ENCODE assay signal across 1 cellular context in genomic region chr14:85519661-85520305, GRCh38.
TF ChIP-seq lines count a peak whose summit lies in the region.

No MANE protein-coding gene starts in this region.

TF ChIP-seq in HepG2, 621 proteins besides CTCF, POLR2A, EP300 and RAD21 (continued from another document):
- peak; percentile 91 for TF ChIP-seq PAXIP1 (CRISPR knock-in tag; conservative IDR thresholded peaks at IDR 0.05)
- TF ChIP-seq MIXL1 (CRISPR knock-in tag; IDR thresholded peaks at IDR 0.05): peak; percentile 99
- TF ChIP-seq MED1 (CRISPR knock-in tag; IDR thresholded peaks at IDR 0.05): peak; percentile 72
- TF ChIP-seq SATB2 (CRISPR knock-in tag; IDR thresholded peaks at IDR 0.05): 0 out of 2 replicates have a peak, but pooled peaks have one; percentile 40
- 0 out of 2 replicates have a peak, but pooled peaks have one; percentile 52 for TF ChIP-seq ZNF205 (CRISPR knock-in tag; IDR thresholded peaks at IDR 0.05)
- TF ChIP-seq REL (CRISPR knock-in tag; conservative IDR thresholded peaks at IDR 0.05): no peak
- 0 out of 2 replicates have a peak, but pooled peaks have one; percentile 40 for TF ChIP-seq SMARCE1 (IDR thresholded peaks at IDR 0.05; ENCODE audit: borderline replicate concordance)
- TF ChIP-seq HDAC2 (CRISPR knock-in tag; IDR thresholded peaks at IDR 0.05): peak; percentile 89
- TF ChIP-seq, protein P1, sequence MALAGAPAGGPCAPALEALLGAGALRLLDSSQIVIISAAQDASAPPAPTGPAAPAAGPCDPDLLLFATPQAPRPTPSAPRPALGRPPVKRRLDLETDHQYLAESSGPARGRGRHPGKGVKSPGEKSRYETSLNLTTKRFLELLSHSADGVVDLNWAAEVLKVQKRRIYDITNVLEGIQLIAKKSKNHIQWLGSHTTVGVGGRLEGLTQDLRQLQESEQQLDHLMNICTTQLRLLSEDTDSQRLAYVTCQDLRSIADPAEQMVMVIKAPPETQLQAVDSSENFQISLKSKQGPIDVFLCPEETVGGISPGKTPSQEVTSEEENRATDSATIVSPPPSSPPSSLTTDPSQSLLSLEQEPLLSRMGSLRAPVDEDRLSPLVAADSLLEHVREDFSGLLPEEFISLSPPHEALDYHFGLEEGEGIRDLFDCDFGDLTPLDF (CRISPR knock-in tag; IDR thresholded peaks at IDR 0.05): no peak
- TF ChIP-seq CC2D1A (CRISPR knock-in tag; IDR thresholded peaks at IDR 0.05): no peak
- TF ChIP-seq RELA (CRISPR knock-in tag; IDR thresholded peaks at IDR 0.05): no peak
- no peak for TF ChIP-seq NFATC3 (CRISPR knock-in tag; IDR thresholded peaks at IDR 0.05)
- peak; percentile 67; the same call in 1 of the 2 replicates for TF ChIP-seq SALL1 (CRISPR knock-in tag; IDR thresholded peaks at IDR 0.05)
- TF ChIP-seq ESRRA (CRISPR knock-in tag; IDR thresholded peaks at IDR 0.05; ENCODE audit: low read depth): 0 out of 2 replicates have a peak, but pooled peaks have one; percentile 44
- TF ChIP-seq ZNF670 (CRISPR knock-in tag; IDR thresholded peaks at IDR 0.05; ENCODE audit: borderline replicate concordance): 0 out of 2 replicates have a peak, but pooled peaks have one; percentile 41
- TF ChIP-seq, protein P2, sequence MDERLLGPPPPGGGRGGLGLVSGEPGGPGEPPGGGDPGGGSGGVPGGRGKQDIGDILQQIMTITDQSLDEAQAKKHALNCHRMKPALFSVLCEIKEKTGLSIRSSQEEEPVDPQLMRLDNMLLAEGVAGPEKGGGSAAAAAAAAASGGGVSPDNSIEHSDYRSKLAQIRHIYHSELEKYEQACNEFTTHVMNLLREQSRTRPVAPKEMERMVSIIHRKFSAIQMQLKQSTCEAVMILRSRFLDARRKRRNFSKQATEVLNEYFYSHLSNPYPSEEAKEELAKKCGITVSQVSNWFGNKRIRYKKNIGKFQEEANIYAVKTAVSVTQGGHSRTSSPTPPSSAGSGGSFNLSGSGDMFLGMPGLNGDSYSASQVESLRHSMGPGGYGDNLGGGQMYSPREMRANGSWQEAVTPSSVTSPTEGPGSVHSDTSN (CRISPR knock-in tag; IDR thresholded peaks at IDR 0.05): peak; percentile 70; the same call in 1 of the 2 replicates
- TF ChIP-seq NFIC (IDR thresholded peaks at IDR 0.05; ENCODE audit: low read length): peak; percentile 56; the same call in 1 of the 2 replicates
- peak; percentile 84 for TF ChIP-seq PPARG (CRISPR knock-in tag; conservative IDR thresholded peaks at IDR 0.05)
- TF ChIP-seq IKZF4 (CRISPR knock-in tag; IDR thresholded peaks at IDR 0.05; ENCODE audit: borderline replicate concordance, low read depth, not compliant biosample characterization): no peak
- TF ChIP-seq, protein P3, sequence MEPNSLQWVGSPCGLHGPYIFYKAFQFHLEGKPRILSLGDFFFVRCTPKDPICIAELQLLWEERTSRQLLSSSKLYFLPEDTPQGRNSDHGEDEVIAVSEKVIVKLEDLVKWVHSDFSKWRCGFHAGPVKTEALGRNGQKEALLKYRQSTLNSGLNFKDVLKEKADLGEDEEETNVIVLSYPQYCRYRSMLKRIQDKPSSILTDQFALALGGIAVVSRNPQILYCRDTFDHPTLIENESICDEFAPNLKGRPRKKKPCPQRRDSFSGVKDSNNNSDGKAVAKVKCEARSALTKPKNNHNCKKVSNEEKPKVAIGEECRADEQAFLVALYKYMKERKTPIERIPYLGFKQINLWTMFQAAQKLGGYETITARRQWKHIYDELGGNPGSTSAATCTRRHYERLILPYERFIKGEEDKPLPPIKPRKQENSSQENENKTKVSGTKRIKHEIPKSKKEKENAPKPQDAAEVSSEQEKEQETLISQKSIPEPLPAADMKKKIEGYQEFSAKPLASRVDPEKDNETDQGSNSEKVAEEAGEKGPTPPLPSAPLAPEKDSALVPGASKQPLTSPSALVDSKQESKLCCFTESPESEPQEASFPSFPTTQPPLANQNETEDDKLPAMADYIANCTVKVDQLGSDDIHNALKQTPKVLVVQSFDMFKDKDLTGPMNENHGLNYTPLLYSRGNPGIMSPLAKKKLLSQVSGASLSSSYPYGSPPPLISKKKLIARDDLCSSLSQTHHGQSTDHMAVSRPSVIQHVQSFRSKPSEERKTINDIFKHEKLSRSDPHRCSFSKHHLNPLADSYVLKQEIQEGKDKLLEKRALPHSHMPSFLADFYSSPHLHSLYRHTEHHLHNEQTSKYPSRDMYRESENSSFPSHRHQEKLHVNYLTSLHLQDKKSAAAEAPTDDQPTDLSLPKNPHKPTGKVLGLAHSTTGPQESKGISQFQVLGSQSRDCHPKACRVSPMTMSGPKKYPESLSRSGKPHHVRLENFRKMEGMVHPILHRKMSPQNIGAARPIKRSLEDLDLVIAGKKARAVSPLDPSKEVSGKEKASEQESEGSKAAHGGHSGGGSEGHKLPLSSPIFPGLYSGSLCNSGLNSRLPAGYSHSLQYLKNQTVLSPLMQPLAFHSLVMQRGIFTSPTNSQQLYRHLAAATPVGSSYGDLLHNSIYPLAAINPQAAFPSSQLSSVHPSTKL (CRISPR knock-in tag; IDR thresholded peaks at IDR 0.05): peak; percentile 97
- TF ChIP-seq CEBPG (CRISPR knock-in tag; IDR thresholded peaks at IDR 0.05): peak; percentile 88
- peak; percentile 98 for TF ChIP-seq GATAD2A (CRISPR knock-in tag; IDR thresholded peaks at IDR 0.05)
- no peak for TF ChIP-seq RBM39 (IDR thresholded peaks at IDR 0.05; ENCODE audit: low read depth, low read length, poor library complexity, severe bottlenecking)
- peak; percentile 76 for TF ChIP-seq FOXA1 (IDR thresholded peaks at IDR 0.05)
- peak; percentile 97 for TF ChIP-seq FOXA1 (CRISPR knock-in tag; IDR thresholded peaks at IDR 0.05)
- peak; percentile 98 for TF ChIP-seq FOXA3 (CRISPR knock-in tag; IDR thresholded peaks at IDR 0.05)
- TF ChIP-seq RXRB (CRISPR knock-in tag; IDR thresholded peaks at IDR 0.05; ENCODE audit: borderline replicate concordance): peak; percentile 72
- TF ChIP-seq ZBTB7B (CRISPR knock-in tag; IDR thresholded peaks at IDR 0.05): 0 out of 2 replicates have a peak, but pooled peaks have one; percentile 34
- TF ChIP-seq, protein P4, sequence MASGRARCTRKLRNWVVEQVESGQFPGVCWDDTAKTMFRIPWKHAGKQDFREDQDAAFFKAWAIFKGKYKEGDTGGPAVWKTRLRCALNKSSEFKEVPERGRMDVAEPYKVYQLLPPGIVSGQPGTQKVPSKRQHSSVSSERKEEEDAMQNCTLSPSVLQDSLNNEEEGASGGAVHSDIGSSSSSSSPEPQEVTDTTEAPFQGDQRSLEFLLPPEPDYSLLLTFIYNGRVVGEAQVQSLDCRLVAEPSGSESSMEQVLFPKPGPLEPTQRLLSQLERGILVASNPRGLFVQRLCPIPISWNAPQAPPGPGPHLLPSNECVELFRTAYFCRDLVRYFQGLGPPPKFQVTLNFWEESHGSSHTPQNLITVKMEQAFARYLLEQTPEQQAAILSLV (CRISPR knock-in tag; IDR thresholded peaks at IDR 0.05; ENCODE audit: borderline replicate concordance): no peak
- peak; percentile 54; the same call in 1 of the 2 replicates for TF ChIP-seq NR2F6 (IDR thresholded peaks at IDR 0.05)
- TF ChIP-seq NR2F6 (CRISPR knock-in tag; IDR thresholded peaks at IDR 0.05): peak; percentile 74
- peak; percentile 90 for TF ChIP-seq HNF4G (IDR thresholded peaks at IDR 0.05; ENCODE audit: borderline replicate concordance, low read depth, low read length)
- no peak; the same call in 1 of the 2 replicates for TF ChIP-seq HNF4G (CRISPR knock-in tag; IDR thresholded peaks at IDR 0.05; ENCODE audit: borderline replicate concordance, low read depth)
- peak; percentile 100 for TF ChIP-seq HOXA5 (CRISPR knock-in tag; IDR thresholded peaks at IDR 0.05)
- no peak for TF ChIP-seq ZNF224 (CRISPR knock-in tag; IDR thresholded peaks at IDR 0.05)
- TF ChIP-seq PITX1 (CRISPR knock-in tag; IDR thresholded peaks at IDR 0.05): peak; percentile 64; the same call in 1 of the 2 replicates
- no peak for TF ChIP-seq DR1 (CRISPR knock-in tag; IDR thresholded peaks at IDR 0.05)
- TF ChIP-seq, protein P5, sequence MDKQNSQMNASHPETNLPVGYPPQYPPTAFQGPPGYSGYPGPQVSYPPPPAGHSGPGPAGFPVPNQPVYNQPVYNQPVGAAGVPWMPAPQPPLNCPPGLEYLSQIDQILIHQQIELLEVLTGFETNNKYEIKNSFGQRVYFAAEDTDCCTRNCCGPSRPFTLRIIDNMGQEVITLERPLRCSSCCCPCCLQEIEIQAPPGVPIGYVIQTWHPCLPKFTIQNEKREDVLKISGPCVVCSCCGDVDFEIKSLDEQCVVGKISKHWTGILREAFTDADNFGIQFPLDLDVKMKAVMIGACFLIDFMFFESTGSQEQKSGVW (CRISPR knock-in tag; IDR thresholded peaks at IDR 0.05; ENCODE audit: borderline replicate concordance): no peak
- TF ChIP-seq DRAP1 (CRISPR knock-in tag; IDR thresholded peaks at IDR 0.05): 0 out of 2 replicates have a peak, but pooled peaks have one; percentile 18
- TF ChIP-seq ZNF331 (CRISPR knock-in tag; IDR thresholded peaks at IDR 0.05): peak; percentile 80
- TF ChIP-seq TBX2 (CRISPR knock-in tag; IDR thresholded peaks at IDR 0.05; ENCODE audit: borderline replicate concordance): 0 out of 2 replicates have a peak, but pooled peaks have one; percentile 30
- TF ChIP-seq KDM6A (CRISPR knock-in tag; IDR thresholded peaks at IDR 0.05; ENCODE audit: low read depth): peak; percentile 77
